Comparison of ENCODE assay signal across 8 cellular contexts in the genomic region with DNA sequence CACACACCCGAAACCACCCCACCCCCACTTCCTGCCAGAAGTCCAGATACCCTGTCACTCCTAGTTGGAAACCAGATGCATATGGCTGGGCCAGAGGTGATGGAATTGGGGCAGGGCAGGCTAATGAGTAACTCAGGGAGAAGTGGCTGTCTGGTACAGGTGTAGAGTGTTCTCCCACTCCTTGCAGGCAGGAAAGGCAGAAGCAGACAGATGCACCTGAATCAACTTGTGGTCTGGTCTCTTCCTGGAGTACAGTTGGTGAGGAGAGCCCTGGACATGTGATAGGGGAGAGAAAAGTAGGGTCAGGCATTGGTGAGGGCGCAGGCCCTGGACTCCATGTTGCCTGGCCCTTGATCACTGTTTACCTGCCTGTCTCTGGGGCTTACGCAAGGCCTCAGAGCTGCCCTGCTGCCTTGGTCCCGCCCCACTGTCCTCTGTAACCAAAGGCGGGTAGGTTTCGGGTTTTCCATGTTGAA. TPM values are rescaled to one million over a fixed set of nuclear protein-coding genes. Genes with fewer than 3 reads are reported as not detected.
DNase-seq lines count a peak whose midpoint lies in the region; TF ChIP-seq lines count a peak whose summit lies in the region.

No MANE protein-coding gene starts in this region.

- H3K9me2 ChIP-seq in Loucy (replicated peaks; ENCODE audit: low read depth, low read length): no peaks in the 10 kb centered on the region

- H2AFZ ChIP-seq in Loucy (ENCODE audit: low read length) (peak overlapping the region; percentile 16; the same call in 1 of the 2 replicates), mammary epithelial cell (ENCODE audit: low read depth, low read length) (peak overlapping the region; percentile 69)

- peak overlapping the region; percentile 96 for H3K4me3 Mint-ChIP-seq in Caco-2 (ENCODE audit: unreplicated experiment)

- H3K4me3 ChIP-seq in Caco-2 (ENCODE audit: low read depth, low read length) (peak overlapping the region; percentile 82), Loucy (ENCODE audit: low read length, poor library complexity, severe bottlenecking) (peak overlapping the region; percentile 7), mammary epithelial cell (replicated peaks in 1 of 3; ENCODE audit: insufficient read depth in 1 of 3, low read depth in 2 of 3, low read length in 3 of 3) (no peak overlapping the region), mucosa of rectum (ENCODE audit: low read length in 2 of 2) (peak overlapping the region; percentile 75 to 90), spleen (no peak overlapping the region)

- peak overlapping the region; percentile 56 for H3K27ac ChIP-seq in mammary epithelial cell (ENCODE audit: insufficient read depth, low read depth, low read length)
- peak overlapping the region; percentile 96 to 97 for H3K27ac ChIP-seq in mucosa of rectum (ENCODE audit: low read depth in 2 of 2, low read length in 2 of 2)
- H3K27ac ChIP-seq in spleen: no peak overlapping the region

- H3K4me2 ChIP-seq in Loucy (ENCODE audit: low read depth, low read length, poor library complexity, severe bottlenecking) (peak overlapping the region; percentile 29), mammary epithelial cell (ENCODE audit: insufficient read depth, low read depth, low read length) (peak overlapping the region; percentile 98)

- intact Hi-C loops in Caco-2 (cut with micrococcal nuclease; ENCODE audit: unreplicated experiment) (loop anchor here (1.0 to 5.0 kb wide), 6 partner anchors 12 to 316 kb away; a partner anchor contains a TSS), mammary epithelial cell (cut with micrococcal nuclease) (loop anchor here (5.0 kb wide), 1 partner anchor 56 kb away; a partner anchor contains a TSS), spleen (cut with DNase I; ENCODE audit: low total_unique reads) (no loop called here)

- H3K4me1 ChIP-seq in Caco-2 (peaks cover 48% of the 10 kb centered on the region), Loucy (ENCODE audit: insufficient read depth, low read length, poor library complexity, severe bottlenecking) (peaks cover 32% of the 10 kb centered on the region), mammary epithelial cell (ENCODE audit: insufficient read depth, low read length) (peaks cover 39% of the 10 kb centered on the region), mucosa of rectum (ENCODE audit: control insufficient read depth in 2 of 2, insufficient read depth in 2 of 2, low read length in 2 of 2) (peaks cover 42 to 43% of the 10 kb centered on the region in 2 donors), spleen (peaks cover 10 to 38% (median 25%) of the 10 kb centered on the region in 6 donors)

- no peaks in the 10 kb centered on the region for H3K79me2 ChIP-seq in Loucy (ENCODE audit: insufficient read depth, low read length)
- no peaks in the 10 kb centered on the region for H3K79me2 ChIP-seq in mammary epithelial cell (ENCODE audit: insufficient read depth, low read length)

- no peaks in the 10 kb centered on the region for H3K9me3 ChIP-seq in Caco-2
- H3K9me3 ChIP-seq in Loucy (ENCODE audit: insufficient read depth, low read depth, low read length): no peaks in the 10 kb centered on the region
- H3K9me3 ChIP-seq in mammary epithelial cell (replicated peaks; ENCODE audit: insufficient read depth, low read length): no peaks in the 10 kb centered on the region
- H3K9me3 ChIP-seq in mucosa of rectum (ENCODE audit: control insufficient read depth in 2 of 2, low read length in 2 of 2): no peaks in the 10 kb centered on the region
- H3K9me3 ChIP-seq in spleen: no peaks in the 10 kb centered on the region

- TF ChIP-seq CTCF in Caco-2 (IDR thresholded peaks at IDR 0.05; ENCODE audit: insufficient read depth in 1 of 2, low read depth in 1 of 2, low read length in 1 of 2, severe bottlenecking in 1 of 2, unreplicated experiment in 1 of 2): no peak
- no peak for TF ChIP-seq CTCF in Loucy (conservative IDR thresholded peaks at IDR 0.05; ENCODE audit: low read length)
- TF ChIP-seq CTCF in mammary epithelial cell (conservative IDR thresholded peaks at IDR 0.05 in 1 of 2, IDR thresholded peaks at IDR 0.05 in 1 of 2; ENCODE audit: extremely low read depth in 1 of 2, insufficient read depth in 1 of 2, low read depth in 1 of 2, low read length in 2 of 2): no peak
- TF ChIP-seq CTCF in spleen (IDR thresholded peaks at IDR 0.05 in 8 of 11, conservative IDR thresholded peaks at IDR 0.05 in 3 of 11): no peak

- no peaks in the 10 kb centered on the region for H3K27me3 ChIP-seq in Caco-2 (replicated peaks; ENCODE audit: control insufficient read depth, insufficient read depth, low read length)
- no peaks in the 10 kb centered on the region for H3K27me3 ChIP-seq in Loucy (ENCODE audit: insufficient read depth, low read length, poor library complexity, severe bottlenecking)
- no peaks in the 10 kb centered on the region for H3K27me3 ChIP-seq in mammary epithelial cell (ENCODE audit: insufficient read depth, low read length)
- no peaks in the 10 kb centered on the region for H3K27me3 ChIP-seq in mucosa of rectum (ENCODE audit: control insufficient read depth in 2 of 2, insufficient read depth in 2 of 2, low read length in 2 of 2)
- peaks cover 0 to 36% (median 0%) of the 10 kb centered on the region in 7 donors for H3K27me3 ChIP-seq in spleen (replicated peaks in 1 of 7)

- no peak for TF ChIP-seq POLR2A in spleen (IDR thresholded peaks at IDR 0.05)

- CTCF ChIA-PET in Caco-2 (lab: Charles Lee) (interaction anchor here (0.5 to 1.3 kb wide), 3 partner anchors 12 to 169 kb away, joined by 3 to 4 read pairs (median 4); a partner anchor contains a TSS), mammary epithelial cell (lab: Charles Lee; ENCODE audit: low non-redundant PET) (no interaction called here)

- peak; percentile 90 to 94 for DNase-seq in Caco-2
- peak; percentile 86 for DNase-seq in mammary epithelial cell
- no peak for DNase-seq in spleen
- DNase-seq in effector CD8-positive, alpha-beta T cell (lab: John Stamatoyannopoulos, UW): no peak
- DNase-seq in NCI-H2171 treated with DMSO at 0.1 percent for 48 hours (lab: John Stamatoyannopoulos, UW): no peak
- no peak for DNase-seq in NCI-H2081 treated with DMSO at 0.1 percent for 48 hours (lab: John Stamatoyannopoulos, UW)

- H3K9ac ChIP-seq in Loucy (ENCODE audit: low read depth, low read length, poor library complexity, severe bottlenecking) (no peak overlapping the region), mammary epithelial cell (ENCODE audit: insufficient read depth, low read length) (peak overlapping the region; percentile 47), mucosa of rectum (ENCODE audit: low read depth in 1 of 2, low read length in 2 of 2) (peak overlapping the region; percentile 85 to 95)

- H3K36me3 Mint-ChIP-seq in Caco-2 (ENCODE audit: insufficient read depth, unreplicated experiment): peaks cover 68% of the 10 kb centered on the region

- 68% methylated on average over 5 of the region's 6 CpGs for WGBS in mammary epithelial cell (ENCODE audit: low coverage, missing lambda C conversion rate)
- WGBS in spleen, 5 donors: 74 to 81% (median 80%) methylated on average over 6 of the region's 6 CpGs

- peak overlapping the region; percentile 94 for H3K27ac Mint-ChIP-seq in Caco-2 (ENCODE audit: unreplicated experiment)

- dilution Hi-C loops in mammary epithelial cell (cut with HindIII; ENCODE audit: low sequenced_read_pairs): no loop called here

- no peaks in the 10 kb centered on the region for H3K9me3 Mint-ChIP-seq in Caco-2 (ENCODE audit: unreplicated experiment)

- H3K27me3 Mint-ChIP-seq in Caco-2 (ENCODE audit: insufficient read depth, unreplicated experiment): no peaks in the 10 kb centered on the region

- H4K20me1 ChIP-seq in Loucy (ENCODE audit: insufficient read depth, low read length, poor library complexity, severe bottlenecking) (no peaks in the 10 kb centered on the region), mammary epithelial cell (ENCODE audit: insufficient read depth, low read length) (no peaks in the 10 kb centered on the region)

- in situ Hi-C loops in mammary epithelial cell (cut with MboI; ENCODE audit: low sequenced_read_pairs in 2 of 2): no loop called here

- BruUV-seq in Caco-2 (replicated peaks; lab: Mats Ljungman, UMichigan): TSS peak; percentile 19
- BruUV-seq in mammary epithelial cell (replicated peaks; lab: Mats Ljungman, UMichigan): TSS peak; percentile 21

- H3K4me1 Mint-ChIP-seq in Caco-2 (ENCODE audit: low read depth, unreplicated experiment): peaks cover 28% of the 10 kb centered on the region

- POLR2A ChIA-PET in Caco-2 (lab: Charles Lee): interaction anchor here (0.6 to 2.3 kb wide), 5 partner anchors 19 to 232 kb away, joined by 3 to 13 read pairs (median 5); a partner anchor contains a TSS

- no peaks in the 10 kb centered on the region for H3F3A ChIP-seq in Loucy (ENCODE audit: low read depth)

- H3K36me3 ChIP-seq in Caco-2 (ENCODE audit: control insufficient read depth, insufficient read depth, low read length) (peaks cover 2% of the 10 kb centered on the region; the same call in 1 of the 2 replicates), Loucy (ENCODE audit: insufficient read depth, low read length) (no peaks in the 10 kb centered on the region), mammary epithelial cell (ENCODE audit: insufficient read depth, low read length) (no peaks in the 10 kb centered on the region), mucosa of rectum (ENCODE audit: control insufficient read depth in 2 of 2, insufficient read depth in 2 of 2, low read length in 2 of 2) (peaks cover under 1 to 5% of the 10 kb centered on the region in 2 donors), spleen (no peaks in the 10 kb centered on the region)

RNA-seq across cellular contexts. Expression of a gene that starts 2.5 kb away (rescaled TPM):
- total RNA-seq in Caco-2 (2022) (147 TPM in 2 replicates), mammary epithelial cell (1 to 10 TPM; 2.0 to 3.7 TPM), spleen (under 1 TPM in 5 of 7 donors, not detected in 2; 0.23 to 0.87 (median 0.63) TPM)
- polyA plus RNA-seq in mammary epithelial cell (1.1 TPM), spleen (under 1 TPM; 0.09 to 0.26 (median 0.09) TPM)
- polyA minus RNA-seq in mammary epithelial cell: not detected

RNA-seq across cellular contexts. Expression of a gene that starts 26.4 kb away (rescaled TPM):
- total RNA-seq in Caco-2 (2022) (34.9 and 36.6 TPM in 2 replicates), mammary epithelial cell (10 to 100 TPM; 43.3 to 59.0 TPM), spleen (1 to 10 TPM; 1.2 to 1.9 (median 1.5) TPM)
- polyA plus RNA-seq in mammary epithelial cell (7.0 TPM), spleen (under 1 TPM; 0.67 to 0.90 (median 0.76) TPM)
- polyA minus RNA-seq in mammary epithelial cell: 14.2 TPM

RNA-seq across cellular contexts. Expression of a gene that starts 54.4 kb away (rescaled TPM):
- total RNA-seq in Caco-2 (2022): 80.0 and 83.0 TPM in 2 replicates
- total RNA-seq in mammary epithelial cell: 10 to 100 TPM; 28.0 to 48.1 TPM
- 18.2 TPM for polyA plus RNA-seq in mammary epithelial cell
- polyA minus RNA-seq in mammary epithelial cell: 41.7 TPM
- total RNA-seq in spleen: 100 to 1,000 TPM in 3 of 7 donors, 10 to 100 TPM in 4; 58.4 to 133 (median 94.5) TPM
- 10 to 100 TPM; 12.9 to 23.8 (median 20.8) TPM for polyA plus RNA-seq in spleen

Comparison
In these comparisons a context has a peak if more than half of its experiments do, and no peak if none do; other contexts are left out.
1. DNase-seq: peak in Caco-2 (2 of 2) and mammary epithelial cell (single experiment); none in spleen (single experiment), effector CD8-positive, alpha-beta T cell (single experiment), NCI-H2171 treated with DMSO at 0.1 percent for 48 hours (single experiment) and NCI-H2081 treated with DMSO at 0.1 percent for 48 hours (single experiment).
2. H3K4me3 ChIP-seq: peak in Caco-2 (single experiment), Loucy (single experiment) and mucosa of rectum (2 of 2); none in mammary epithelial cell (0 of 3) and spleen (0 of 8).
3. H3K27ac ChIP-seq: peak in mammary epithelial cell (single experiment) and mucosa of rectum (2 of 2); none in spleen (0 of 8).
4. RNA of a gene that starts 2.5 kb away (total RNA-seq): 147 TPM in Caco-2; 2.0 to 3.7 TPM in mammary epithelial cell and 0.23 to 0.87 TPM in spleen; every median in the first group is over 10 times any median in the second.
5. RNA of a gene that starts 26.4 kb away (total RNA-seq): 43.3 to 59.0 TPM in mammary epithelial cell and 34.9 to 36.6 TPM in Caco-2; 1.2 to 1.9 TPM in spleen; every median in the first group is over 10 times any median in the second.